In genomic region chr9:120558454-120558853, GRCh38 we compare ENCODE assay signal across 18 cellular contexts. TPM values are rescaled to one million over a fixed set of nuclear protein-coding genes. Genes with fewer than 3 reads are reported as not detected.
DNase-seq lines count a peak whose midpoint lies in the region; ATAC-seq and TF ChIP-seq lines count a peak whose summit lies in the region.
"Had no signal": no experiment of that assay in that cellular context is flagged by ENCODE, and none has a peak within 500 bp of the region (broad histone marks: within the 10 kb centered on the region; RNA-seq: fewer than 3 reads in every experiment).

No MANE protein-coding gene starts in this region.

- no peak for TF ChIP-seq CTCF in progenitor cell of endocrine pancreas (IDR thresholded peaks at IDR 0.05; ENCODE audit: unreplicated experiment)
- no peak for TF ChIP-seq CTCF in nephron progenitor cell (IDR thresholded peaks at IDR 0.05)

- peaks cover 16% of the 10 kb centered on the region for H3K4me1 Mint-ChIP-seq in stimulated activated naive CD8-positive, alpha-beta T cell treated with anti-CD3 and anti-CD28 coated beads, Interleukin-15, amount 100 ng/mL, for 72 hours
- peaks cover 5% of the 10 kb centered on the region for H3K4me1 Mint-ChIP-seq in activated naive CD8-positive, alpha-beta T cell treated with anti-CD3 and anti-CD28 coated beads for 36 hours
- H3K4me1 Mint-ChIP-seq in progenitor cell of endocrine pancreas (ENCODE audit: low read depth) (peaks cover 4% of the 10 kb centered on the region), nephron progenitor cell (no peaks in the 10 kb centered on the region)

- no peaks in the 10 kb centered on the region for H3K9me3 Mint-ChIP-seq in stimulated activated naive CD8-positive, alpha-beta T cell treated with anti-CD3 and anti-CD28 coated beads, Interleukin-15, amount 100 ng/mL, for 72 hours
- H3K9me3 Mint-ChIP-seq in activated naive CD8-positive, alpha-beta T cell treated with anti-CD3 and anti-CD28 coated beads for 36 hours = no peaks in the 10 kb centered on the region
- no peaks in the 10 kb centered on the region for H3K9me3 Mint-ChIP-seq in progenitor cell of endocrine pancreas (ENCODE audit: low read depth)
- H3K9me3 Mint-ChIP-seq in nephron progenitor cell = no peaks in the 10 kb centered on the region
- H3K9me3 Mint-ChIP-seq: CD4-positive, alpha-beta T cell had no signal

- no peak for DNase-seq in stimulated activated naive CD8-positive, alpha-beta T cell treated with anti-CD3 and anti-CD28 coated beads, Interleukin-15, Interleukin-2, amounts not matched to agents 100 U/mL and 50 U/mL, for 24 hours
- DNase-seq in stimulated activated naive CD8-positive, alpha-beta T cell treated with anti-CD3 and anti-CD28 coated beads, Interleukin-15, amount 100 ng/mL, for 72 hours = no peak
- no peak for DNase-seq in activated naive CD8-positive, alpha-beta T cell treated with anti-CD3 and anti-CD28 coated beads for 36 hours
- no peak for DNase-seq in progenitor cell of endocrine pancreas (ENCODE audit: low spot score, unreplicated experiment)
- DNase-seq in epidermal melanocyte (ENCODE audit: insufficient read length, low spot score) = no peak
- no peak for DNase-seq in nephron progenitor cell
- DNase-seq in NK-92 treated with Interleukin-12 subunit alpha and Interleukin-12 subunit beta, amount 100 ng/mL, for 24 hours (lab: John Stamatoyannopoulos, UW) = no peak
- DNase-seq: CD4-positive, alpha-beta T cell; COR-L47; DMS 273 treated with DMSO at 0.1 percent for 48 hours; DMS79 treated with DMSO at 0.1 percent for 48 hours; Karpas-422; MG63; NCI-H1417; NCI-H1694 treated with DMSO at 0.1 percent for 48 hours; NCI-H446; NCI-H526 had no signal

- H3K36me3 Mint-ChIP-seq in activated naive CD8-positive, alpha-beta T cell treated with anti-CD3 and anti-CD28 coated beads for 36 hours = peaks cover 27% of the 10 kb centered on the region
- peaks cover 20% of the 10 kb centered on the region for H3K36me3 Mint-ChIP-seq in progenitor cell of endocrine pancreas (ENCODE audit: insufficient read depth)
- peaks cover 69% of the 10 kb centered on the region for H3K36me3 Mint-ChIP-seq in nephron progenitor cell (ENCODE audit: low read depth)

- peak; percentile 23 for ATAC-seq in stimulated activated naive CD8-positive, alpha-beta T cell treated with anti-CD3 and anti-CD28 coated beads, Interleukin-15, Interleukin-2, amounts not matched to agents 100 U/mL and 50 U/mL, for 24 hours
- no peak for ATAC-seq in stimulated activated naive CD8-positive, alpha-beta T cell treated with anti-CD3 and anti-CD28 coated beads, Interleukin-15, amount 100 ng/mL, for 72 hours
- ATAC-seq: Right ventricle myocardium inferior had no signal

- H3K27me3 Mint-ChIP-seq in stimulated activated naive CD8-positive, alpha-beta T cell treated with anti-CD3 and anti-CD28 coated beads, Interleukin-15, amount 100 ng/mL, for 72 hours = no peaks in the 10 kb centered on the region
- no peaks in the 10 kb centered on the region for H3K27me3 Mint-ChIP-seq in activated naive CD8-positive, alpha-beta T cell treated with anti-CD3 and anti-CD28 coated beads for 36 hours
- H3K27me3 Mint-ChIP-seq in progenitor cell of endocrine pancreas (no peaks in the 10 kb centered on the region), nephron progenitor cell (ENCODE audit: low read depth, poor library complexity) (no peaks in the 10 kb centered on the region)
- H3K27me3 Mint-ChIP-seq: CD4-positive, alpha-beta T cell had no signal

- no peak overlapping the region for H3K4me3 Mint-ChIP-seq in stimulated activated naive CD8-positive, alpha-beta T cell treated with anti-CD3 and anti-CD28 coated beads, Interleukin-15, amount 100 ng/mL, for 72 hours
- H3K4me3 Mint-ChIP-seq in activated naive CD8-positive, alpha-beta T cell treated with anti-CD3 and anti-CD28 coated beads for 36 hours = no peak overlapping the region
- H3K4me3 Mint-ChIP-seq in progenitor cell of endocrine pancreas (ENCODE audit: low read depth) = no peak overlapping the region
- H3K4me3 Mint-ChIP-seq in nephron progenitor cell = no peak overlapping the region
- H3K4me3 Mint-ChIP-seq: CD4-positive, alpha-beta T cell had no signal

- H3K27ac Mint-ChIP-seq in stimulated activated naive CD8-positive, alpha-beta T cell treated with anti-CD3 and anti-CD28 coated beads, Interleukin-15, amount 100 ng/mL, for 72 hours = no peak overlapping the region
- H3K27ac Mint-ChIP-seq in activated naive CD8-positive, alpha-beta T cell treated with anti-CD3 and anti-CD28 coated beads for 36 hours = peak overlapping the region; percentile 20
- peak overlapping the region; percentile 54 for H3K27ac Mint-ChIP-seq in progenitor cell of endocrine pancreas
- H3K27ac Mint-ChIP-seq in nephron progenitor cell = no peak overlapping the region
- H3K27ac Mint-ChIP-seq: CD4-positive, alpha-beta T cell had no signal

RNA-seq across cellular contexts. Expression of gene CDK5RAP2, which starts 21.5 kb away (rescaled TPM):
- 10 to 100 TPM; 51.7 to 55.9 TPM for total RNA-seq in activated naive CD8-positive, alpha-beta T cell treated with anti-CD3 and anti-CD28 coated beads for 36 hours
- 72.3 and 76.8 TPM in 2 replicates for total RNA-seq in progenitor cell of endocrine pancreas

Comparison
In these comparisons a context has a peak if more than half of its experiments do, and no peak if none do; other contexts are left out.
1. H3K27ac Mint-ChIP-seq: peak in activated naive CD8-positive, alpha-beta T cell treated with anti-CD3 and anti-CD28 coated beads for 36 hours (single experiment) and progenitor cell of endocrine pancreas (single experiment); none in stimulated activated naive CD8-positive, alpha-beta T cell treated with anti-CD3 and anti-CD28 coated beads, Interleukin-15, amount 100 ng/mL, for 72 hours (0 of 2) and nephron progenitor cell (single experiment).